Comparison of ENCODE assay signal across 25 cellular contexts in the genomic region with DNA sequence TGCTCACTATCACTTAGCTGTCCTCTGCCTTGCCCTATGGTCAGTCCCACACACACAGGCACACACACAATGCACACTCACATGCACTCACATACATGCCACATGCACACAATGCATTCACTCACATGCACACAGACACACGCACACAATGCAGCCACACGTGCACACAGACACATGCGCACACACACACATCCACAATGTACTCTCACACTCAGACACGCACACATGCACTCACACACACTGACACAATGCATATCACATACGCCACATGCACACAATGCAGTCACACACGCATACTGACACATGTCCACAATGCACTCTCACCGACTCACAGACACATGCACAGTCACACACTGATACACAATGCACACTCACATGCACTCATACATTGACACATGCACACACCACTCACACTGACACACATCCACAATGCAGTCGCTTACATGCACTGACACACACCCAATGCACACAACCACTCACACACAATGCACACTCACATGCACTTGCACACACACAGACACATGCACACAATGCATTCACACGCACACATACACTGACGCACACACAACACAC.
"Had no signal": no experiment of that assay in that cellular context is flagged by ENCODE, and none has a peak within 500 bp of the region (broad histone marks: within the 10 kb centered on the region; RNA-seq: fewer than 3 reads in every experiment).

No MANE protein-coding gene starts in this region.

- FAIRE-seq: endothelial cell of umbilical vein had no signal

- H3K9me3 Mint-ChIP-seq: endodermal cell; nephron; stimulated activated memory B cell treated with anti-CD40 and anti-IgM and Interleukin-4, amounts not matched to agents 10 μg/mL and 1 μg/mL and 100 μg/mL, for 72 hours; stimulated activated naive CD8-positive, alpha-beta T cell treated with anti-CD3 and anti-CD28 coated beads, Interleukin-15, Interleukin-2, amounts not matched to agents 100 ng/mL and 50 ng/mL, for 24 hours had no signal

- H3K36me3 ChIP-seq: neutrophil, spleen, tibial nerve had no signal

- H3K4me3 Mint-ChIP-seq: endodermal cell; nephron; stimulated activated memory B cell treated with anti-CD40 and anti-IgM and Interleukin-4, amounts not matched to agents 10 μg/mL and 1 μg/mL and 100 μg/mL, for 72 hours; stimulated activated naive CD8-positive, alpha-beta T cell treated with anti-CD3 and anti-CD28 coated beads, Interleukin-15, Interleukin-2, amounts not matched to agents 100 ng/mL and 50 ng/mL, for 24 hours had no signal

- H3K27ac Mint-ChIP-seq: endodermal cell; nephron; stimulated activated memory B cell treated with anti-CD40 and anti-IgM and Interleukin-4, amounts not matched to agents 10 μg/mL and 1 μg/mL and 100 μg/mL, for 72 hours; stimulated activated naive CD8-positive, alpha-beta T cell treated with anti-CD3 and anti-CD28 coated beads, Interleukin-15, Interleukin-2, amounts not matched to agents 100 ng/mL and 50 ng/mL, for 24 hours had no signal

- H3K4me1 Mint-ChIP-seq: endodermal cell; nephron; stimulated activated memory B cell treated with anti-CD40 and anti-IgM and Interleukin-4, amounts not matched to agents 10 μg/mL and 1 μg/mL and 100 μg/mL, for 72 hours had no signal

- H3K27ac ChIP-seq: coronary artery, foreskin keratinocyte, neutrophil, psoas muscle, spleen, tibial nerve had no signal

- H3K27me3 Mint-ChIP-seq: stimulated activated naive CD8-positive, alpha-beta T cell treated with anti-CD3 and anti-CD28 coated beads, Interleukin-15, Interleukin-2, amounts not matched to agents 100 ng/mL and 50 ng/mL, for 24 hours had no signal

- DNase-seq: effector CD4-positive, alpha-beta T cell; endodermal cell; erythroblast; foreskin keratinocyte; head of caudate nucleus; hippocampal formation; left colon; left ventricle myocardium superior; mesenchymal stem cell; midbrain; psoas muscle; retina; spleen; stimulated activated CD4-positive, alpha-beta T cell treated with anti-CD3 and anti-CD28 coated beads, Interleukin-15, amount 100 ng/mL, for 24 hours; stimulated activated CD4-positive, alpha-beta T cell treated with anti-CD3 and anti-CD28 coated beads, Interleukin-1b, Interleukin-23, amount 100 ng/mL, for 48 hours; stimulated activated CD4-positive, alpha-beta T cell treated with anti-CD3 and anti-CD28 coated beads, Interleukin-4, amount 100 ng/mL, for 24 hours had no signal

- ATAC-seq: foreskin keratinocyte; left colon; left ventricle myocardium superior; psoas muscle; sciatic nerve; stimulated activated memory B cell treated with anti-CD40 and anti-IgM and Interleukin-4, amounts not matched to agents 10 μg/mL and 1 μg/mL and 100 μg/mL, for 72 hours had no signal

- H3K4me1 ChIP-seq: foreskin keratinocyte, spleen, tibial nerve had no signal

- H3K4me3 ChIP-seq: coronary artery, lung, psoas muscle, spleen, tibial nerve had no signal

- H3K9me3 ChIP-seq: neutrophil, psoas muscle, spleen had no signal

- H3K27me3 ChIP-seq: foreskin keratinocyte, neutrophil had no signal

- H3K36me3 Mint-ChIP-seq: stimulated activated memory B cell treated with anti-CD40 and anti-IgM and Interleukin-4, amounts not matched to agents 10 μg/mL and 1 μg/mL and 100 μg/mL, for 72 hours had no signal
